Comparison of ENCODE assay signal across 1 cellular context in genomic region chr21:46063227-46063626, GRCh38.
TF ChIP-seq lines count a peak whose summit lies in the region.

No MANE protein-coding gene starts in this region.

TF ChIP-seq in K562, 482 proteins besides CTCF, POLR2A, EP300 and RAD21 (continued from another document and continues in another):
- TF ChIP-seq CUX1 (CRISPR knock-in tag; IDR thresholded peaks at IDR 0.05) = no peak
- TF ChIP-seq SAFB2 (IDR thresholded peaks at IDR 0.05; ENCODE audit: borderline replicate concordance, low read depth, low read length, severe bottlenecking) = no peak
- no peak for TF ChIP-seq KLF10 (CRISPR knock-in tag; IDR thresholded peaks at IDR 0.05)
- TF ChIP-seq ZNF717 (CRISPR knock-in tag; IDR thresholded peaks at IDR 0.05) = no peak
- no peak for TF ChIP-seq NR1H2 (CRISPR knock-in tag; IDR thresholded peaks at IDR 0.05)
- TF ChIP-seq PRDM10 (IDR thresholded peaks at IDR 0.05; ENCODE audit: partially characterized antibody) = no peak
- TF ChIP-seq CHD4 (IDR thresholded peaks at IDR 0.05; ENCODE audit: insufficient read depth, insufficient replicate concordance, low read depth, low read length, poor library complexity, severe bottlenecking) = no peak
- peak in 1 of 2 experiments; percentile 83; a peak in 1 of 3 replicates for TF ChIP-seq CBX3 (IDR thresholded peaks at IDR 0.05; ENCODE audit: borderline replicate concordance in 1 of 2, low read length in 2 of 2)
- no peak for TF ChIP-seq ZFX (CRISPR knock-in tag; IDR thresholded peaks at IDR 0.05)
- TF ChIP-seq ZNF197 (CRISPR knock-in tag; IDR thresholded peaks at IDR 0.05; ENCODE audit: low read depth) = no peak
- TF ChIP-seq PCBP1 (IDR thresholded peaks at IDR 0.05; ENCODE audit: low read depth, low read length, poor library complexity, severe bottlenecking) = no peak
- no peak for TF ChIP-seq C11orf30 (IDR thresholded peaks at IDR 0.05; ENCODE audit: low read depth)
- no peak for TF ChIP-seq DDX20 (tag; IDR thresholded peaks at IDR 0.05; ENCODE audit: low read depth)
- no peak for TF ChIP-seq BMI1 (IDR thresholded peaks at IDR 0.05; ENCODE audit: low read length)
- no peak for TF ChIP-seq POLR2G (IDR thresholded peaks at IDR 0.05; ENCODE audit: low read depth, low read length)
- TF ChIP-seq KDM2B (CRISPR knock-in tag; IDR thresholded peaks at IDR 0.05) = no peak
- no peak for TF ChIP-seq FOXO4 (CRISPR knock-in tag; IDR thresholded peaks at IDR 0.05)
- peak; percentile 59 for TF ChIP-seq ELF1 (tag; IDR thresholded peaks at IDR 0.05)
- no peak for TF ChIP-seq HOXB6 (CRISPR knock-in tag; IDR thresholded peaks at IDR 0.05; ENCODE audit: borderline replicate concordance)
- TF ChIP-seq RBM22 (IDR thresholded peaks at IDR 0.05; ENCODE audit: low read depth, low read length, poor library complexity, severe bottlenecking) = no peak
- no peak for TF ChIP-seq BACH1 (tag; IDR thresholded peaks at IDR 0.05)
- no peak for TF ChIP-seq CXXC5 (CRISPR knock-in tag; IDR thresholded peaks at IDR 0.05)
- no peak for TF ChIP-seq NCOA4 (IDR thresholded peaks at IDR 0.05; ENCODE audit: partially characterized antibody)
- no peak for TF ChIP-seq MLLT1 (IDR thresholded peaks at IDR 0.05)
- no peak for TF ChIP-seq CC2D1A (IDR thresholded peaks at IDR 0.05)
- TF ChIP-seq ZNF398 (CRISPR knock-in tag; IDR thresholded peaks at IDR 0.05) = no peak
- TF ChIP-seq GABPB2 (CRISPR knock-in tag; conservative IDR thresholded peaks at IDR 0.05) = no peak
- TF ChIP-seq BCLAF1 (IDR thresholded peaks at IDR 0.05; ENCODE audit: borderline replicate concordance in 1 of 2, control insufficient read depth in 1 of 2, low read depth in 2 of 2, low read length in 1 of 2) = no peak
- TF ChIP-seq SIN3A (IDR thresholded peaks at IDR 0.05; ENCODE audit: borderline replicate concordance in 2 of 2, control insufficient read depth in 1 of 2, low read depth in 2 of 2, low read length in 2 of 2) = no peak
- TF ChIP-seq MAZ (CRISPR knock-in tag; conservative IDR thresholded peaks at IDR 0.05 in 1 of 2, IDR thresholded peaks at IDR 0.05 in 1 of 2) = no peak
- TF ChIP-seq ZZZ3 (IDR thresholded peaks at IDR 0.05) = no peak
- no peak for TF ChIP-seq RBFOX2 (IDR thresholded peaks at IDR 0.05; ENCODE audit: low read depth, low read length)
- no peak for TF ChIP-seq GTF3C2 (IDR thresholded peaks at IDR 0.05; ENCODE audit: borderline replicate concordance, extremely low read depth, insufficient read length)
- TF ChIP-seq ZHX1 (conservative IDR thresholded peaks at IDR 0.05; ENCODE audit: low read length) = no peak
